32 cellular contexts compared by ENCODE assay signal in the genomic region with DNA sequence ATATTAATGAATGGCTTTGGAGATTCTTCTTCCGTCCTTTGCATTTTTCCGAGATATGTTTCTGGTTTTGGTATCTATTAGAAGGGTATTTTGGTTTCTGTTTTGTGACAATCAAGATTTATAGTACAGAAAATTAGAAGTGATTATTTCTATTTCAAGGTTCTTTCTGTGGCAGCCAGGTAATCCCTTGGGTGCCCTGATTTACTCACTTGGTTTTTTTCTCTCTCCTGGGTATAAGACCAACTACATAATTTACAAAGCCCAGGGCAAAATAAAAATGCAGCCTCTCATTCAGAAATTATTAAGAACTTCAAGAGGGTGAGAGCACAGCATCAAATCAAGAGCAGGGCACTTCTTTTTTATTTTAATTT. TPM values are rescaled to one million over a fixed set of nuclear protein-coding genes. Genes with fewer than 3 reads are reported as not detected.
"Had no signal": no experiment of that assay in that cellular context is flagged by ENCODE, and none has a peak within 500 bp of the region (broad histone marks: within the 10 kb centered on the region; RNA-seq: fewer than 3 reads in every experiment).

No MANE protein-coding gene starts in this region.

- H3K27ac Mint-ChIP-seq: activated CD4-positive, alpha-beta memory T cell treated with anti-CD3 and anti-CD28 coated beads for 36 hours; activated naive CD4-positive, alpha-beta T cell treated with anti-CD3 and anti-CD28 coated beads, Interleukin-2, amount 10 ng/mL, durations not matched to agents 7 days and 5 days; activated naive CD8-positive, alpha-beta T cell treated with anti-CD3 and anti-CD28 coated beads, Interleukin-2, amount 10 ng/mL, durations not matched to agents 7 days and 5 days; activated T-cell treated with anti-CD3 and anti-CD28 coated beads, Interleukin-2, amount 50 U/mL, for 24 hours; progenitor cell of endocrine pancreas had no signal

- H3K36me3 ChIP-seq: cardiac muscle cell, ovary, suprapubic skin had no signal

- H3K9me3 ChIP-seq: ascending aorta, lower lobe of right lung, ovary, suprapubic skin, tibial artery, upper lobe of right lung had no signal

- H3K9me3 Mint-ChIP-seq: activated CD4-positive, alpha-beta memory T cell treated with anti-CD3 and anti-CD28 coated beads for 36 hours; activated CD4-positive, alpha-beta T cell treated with anti-CD3 and anti-CD28 coated beads, Interleukin-2, amount 10 ng/mL, durations not matched to agents 24 days and 14 days; activated naive CD4-positive, alpha-beta T cell treated with anti-CD3 and anti-CD28 coated beads, Interleukin-2, amount 10 ng/mL, durations not matched to agents 7 days and 5 days; activated naive CD8-positive, alpha-beta T cell treated with anti-CD3 and anti-CD28 coated beads, Interleukin-2, amount 10 ng/mL, durations not matched to agents 7 days and 5 days; activated T-cell treated with anti-CD3 and anti-CD28 coated beads, Interleukin-2, amount 50 U/mL, for 24 hours; brain; nephron; stimulated activated naive CD8-positive, alpha-beta T cell treated with anti-CD3 and anti-CD28 coated beads, Interleukin-15, amount 100 ng/mL, for 72 hours had no signal

- H3K27ac ChIP-seq: ascending aorta, cardiac muscle cell, lower lobe of right lung, ovary, skin epidermis, suprapubic skin, tibial artery, upper lobe of right lung, VCaP had no signal

- H3K27me3 ChIP-seq: ascending aorta, cardiac muscle cell, ovary, suprapubic skin, tibial artery, upper lobe of right lung had no signal

- H3K4me3 ChIP-seq: ascending aorta, cardiac muscle cell, lower lobe of right lung, ovary, skin epidermis, suprapubic skin, tibial artery, upper lobe of right lung had no signal

- DNase-seq: activated CD4-positive, alpha-beta memory T cell treated with anti-CD3 and anti-CD28 coated beads for 36 hours; activated CD4-positive, alpha-beta T cell treated with anti-CD3 and anti-CD28 coated beads, Interleukin-2, amount 10 ng/mL, durations not matched to agents 24 days and 14 days; activated CD8-positive, alpha-beta memory T cell treated with anti-CD3 and anti-CD28 coated beads, Interleukin-2, amount 50 U/mL, for 48 hours; activated gamma-delta T cell; activated naive CD4-positive, alpha-beta T cell treated with anti-CD3 and anti-CD28 coated beads, Interleukin-2, amount 10 ng/mL, durations not matched to agents 7 days and 5 days; activated naive CD8-positive, alpha-beta T cell treated with anti-CD3 and anti-CD28 coated beads, Interleukin-2, amount 10 ng/mL, durations not matched to agents 7 days and 5 days; activated T-cell treated with anti-CD3 and anti-CD28 coated beads, Interleukin-2, amount 50 U/mL, for 24 hours; cortex of kidney; foreskin fibroblast; hippocampal formation; lower lobe of right lung; mesendoderm; ovary; stimulated activated CD4-positive, alpha-beta T cell treated with anti-CD3 and anti-CD28 coated beads, Interleukin-12 subunit alpha, Interleukin-12 subunit beta, amount 100 ng/mL, for 4 hours; stimulated activated CD4-positive, alpha-beta T cell treated with anti-CD3 and anti-CD28 coated beads, Interleukin-4, amount 100 ng/mL, for 1 hour; stimulated activated naive CD8-positive, alpha-beta T cell treated with anti-CD3 and anti-CD28 coated beads, Interleukin-15, amount 100 ng/mL, for 72 hours; T-helper 9 cell; tibial artery; upper lobe of right lung had no signal

- H3K27me3 Mint-ChIP-seq: activated CD4-positive, alpha-beta memory T cell treated with anti-CD3 and anti-CD28 coated beads for 36 hours; activated CD4-positive, alpha-beta T cell treated with anti-CD3 and anti-CD28 coated beads, Interleukin-2, amount 10 ng/mL, durations not matched to agents 24 days and 14 days; activated naive CD8-positive, alpha-beta T cell treated with anti-CD3 and anti-CD28 coated beads, Interleukin-2, amount 10 ng/mL, durations not matched to agents 7 days and 5 days; activated T-cell treated with anti-CD3 and anti-CD28 coated beads, Interleukin-2, amount 50 U/mL, for 24 hours; progenitor cell of endocrine pancreas; stimulated activated naive CD8-positive, alpha-beta T cell treated with anti-CD3 and anti-CD28 coated beads, Interleukin-15, amount 100 ng/mL, for 72 hours had no signal

- H3K4me3 Mint-ChIP-seq: activated CD4-positive, alpha-beta memory T cell treated with anti-CD3 and anti-CD28 coated beads for 36 hours; activated CD4-positive, alpha-beta T cell treated with anti-CD3 and anti-CD28 coated beads, Interleukin-2, amount 10 ng/mL, durations not matched to agents 24 days and 14 days; activated naive CD4-positive, alpha-beta T cell treated with anti-CD3 and anti-CD28 coated beads, Interleukin-2, amount 10 ng/mL, durations not matched to agents 7 days and 5 days; activated naive CD8-positive, alpha-beta T cell treated with anti-CD3 and anti-CD28 coated beads, Interleukin-2, amount 10 ng/mL, durations not matched to agents 7 days and 5 days; activated T-cell treated with anti-CD3 and anti-CD28 coated beads, Interleukin-2, amount 50 U/mL, for 24 hours; stimulated activated naive CD8-positive, alpha-beta T cell treated with anti-CD3 and anti-CD28 coated beads, Interleukin-15, amount 100 ng/mL, for 72 hours had no signal

- ATAC-seq: activated CD4-positive, CD25-positive, alpha-beta regulatory T cell treated with anti-CD3 and anti-CD28 coated beads, Interleukin-2, amount 50 U/mL, for 24 hours; lower lobe of right lung; sciatic nerve; stimulated activated naive CD8-positive, alpha-beta T cell treated with anti-CD3 and anti-CD28 coated beads, Interleukin-15, amount 100 ng/mL, for 72 hours; upper lobe of right lung had no signal

- FAIRE-seq: endothelial cell of umbilical vein, TTC549 had no signal

RNA-seq across cellular contexts. Expression of a gene that starts 8.9 kb away (rescaled TPM):
- total RNA-seq: kidney epithelial cell, progenitor cell of endocrine pancreas had no signal
